8 cellular contexts compared by ENCODE assay signal in genomic region chr17:82449136-82449882, GRCh38. TPM values are rescaled to one million over a fixed set of nuclear protein-coding genes. Genes with fewer than 3 reads are reported as not detected.
DNase-seq lines count a peak whose midpoint lies in the region; ATAC-seq and TF ChIP-seq lines count a peak whose summit lies in the region.

No MANE protein-coding gene starts in this region.

- H3K27me3 ChIP-seq in duodenal mucosa (ENCODE audit: control insufficient read depth in 1 of 2, insufficient read depth in 2 of 2, low read length in 2 of 2) (no peaks in the 10 kb centered on the region), neuron (ENCODE audit: insufficient read depth, low read length) (no peaks in the 10 kb centered on the region), thymus (ENCODE audit: control insufficient read depth, insufficient read depth) (no peaks in the 10 kb centered on the region)

- peaks cover 46% of the 10 kb centered on the region for H3K4me1 Mint-ChIP-seq in activated CD4-positive, alpha-beta T cell treated with anti-CD3 and anti-CD28 coated beads for 36 hours

- H3K27ac ChIP-seq in duodenal mucosa (ENCODE audit: low read depth, low read length) (peak overlapping the region; percentile 86), thymus (ENCODE audit: low read depth) (peak overlapping the region; percentile 95)

- POLR2A ChIA-PET in activated CD4-positive, alpha-beta T cell treated with anti-CD3 and anti-CD28 coated beads for 36 hours (lab: Charles Lee), result interaction anchor here (0.6 to 1.6 kb wide), 5 partner anchors 9 to 305 kb away, joined by 3 to 9 read pairs (median 4); partner anchors contain the start of gene NARF

- peak overlapping the region; percentile 77 to 94 for H3K9ac ChIP-seq in duodenal mucosa (ENCODE audit: low read depth in 1 of 2, low read length in 2 of 2)

- 4% methylated on average over 29 of the region's 29 CpGs for WGBS in thymus

- CTCF ChIA-PET in activated CD4-positive, alpha-beta T cell treated with anti-CD3 and anti-CD28 coated beads for 36 hours (lab: Charles Lee), result interaction anchor here (0.7 to 0.9 kb wide), 3 partner anchors 26 to 134 kb away, joined by 3 to 4 read pairs (median 3); no protein-coding TSS in a partner anchor

- peak overlapping the region; percentile 87 for H3K4me3 Mint-ChIP-seq in activated CD4-positive, alpha-beta T cell treated with anti-CD3 and anti-CD28 coated beads for 36 hours

- no peak for TF ChIP-seq CTCF in AG10803 (conservative IDR thresholded peaks at IDR 0.05; ENCODE audit: low read length)

- no peak for DNase-seq in AG10803 (ENCODE audit: low read depth)
- peak; percentile 84 for DNase-seq in activated CD4-positive, alpha-beta T cell treated with anti-CD3 and anti-CD28 coated beads for 36 hours
- no peak for DNase-seq in islet precursor cell

- no peaks in the 10 kb centered on the region for H3K9me3 Mint-ChIP-seq in activated CD4-positive, alpha-beta T cell treated with anti-CD3 and anti-CD28 coated beads for 36 hours (ENCODE audit: low read depth)

- H3K9me3 ChIP-seq in duodenal mucosa (ENCODE audit: control insufficient read depth in 1 of 2, low read length in 2 of 2) (no peaks in the 10 kb centered on the region), neuron (ENCODE audit: low read length) (no peaks in the 10 kb centered on the region), thymus (ENCODE audit: control insufficient read depth) (no peaks in the 10 kb centered on the region)

- H3K4me3 ChIP-seq in AG10803 (ENCODE audit: low read length) (peak overlapping the region; percentile 85), duodenal mucosa (ENCODE audit: low read depth in 1 of 2, low read length in 2 of 2) (peak overlapping the region; percentile 89 to 93), neuron (ENCODE audit: low read length) (peak overlapping the region; percentile 82), thymus (ENCODE audit: low read length) (peak overlapping the region; percentile 88)

- peaks cover 15 to 29% of the 10 kb centered on the region in 2 donors for H3K4me1 ChIP-seq in duodenal mucosa (ENCODE audit: control insufficient read depth in 1 of 2, insufficient read depth in 2 of 2, low read length in 2 of 2)
- H3K4me1 ChIP-seq in neuron (ENCODE audit: insufficient read depth, low read length), result peaks cover 16% of the 10 kb centered on the region
- peaks cover 10% of the 10 kb centered on the region for H3K4me1 ChIP-seq in thymus (ENCODE audit: control insufficient read depth, insufficient read depth, low read length)

- intact Hi-C loops in activated CD4-positive, alpha-beta T cell treated with anti-CD3 and anti-CD28 coated beads for 36 hours (cut with DNase I, micrococcal nuclease), result loop anchor here in 1 of 2 experiments (1.0 kb wide), 1 partner anchor 102 kb away; no protein-coding TSS in a partner anchor

- no peaks in the 10 kb centered on the region for H3K27me3 Mint-ChIP-seq in activated CD4-positive, alpha-beta T cell treated with anti-CD3 and anti-CD28 coated beads for 36 hours

- H3K36me3 ChIP-seq in duodenal mucosa (ENCODE audit: control insufficient read depth in 1 of 2, insufficient read depth in 2 of 2, low read length in 2 of 2), result peaks cover 3 to 10% of the 10 kb centered on the region in 2 donors
- H3K36me3 ChIP-seq in neuron (ENCODE audit: insufficient read depth, low read length), result peaks cover 20% of the 10 kb centered on the region
- H3K36me3 ChIP-seq in thymus (ENCODE audit: control insufficient read depth, insufficient read depth), result peaks cover 32% of the 10 kb centered on the region

- H3K27ac Mint-ChIP-seq in activated CD4-positive, alpha-beta T cell treated with anti-CD3 and anti-CD28 coated beads for 36 hours, result peak overlapping the region; percentile 95

- H2AFZ ChIP-seq in neuron (ENCODE audit: low read depth, low read length), result no peak overlapping the region

- peaks cover 38% of the 10 kb centered on the region for H3K36me3 Mint-ChIP-seq in activated CD4-positive, alpha-beta T cell treated with anti-CD3 and anti-CD28 coated beads for 36 hours (ENCODE audit: low read depth)

- peak; percentile 50 for ATAC-seq in GM19372 (IDR thresholded peaks at IDR 0.05; ENCODE audit: low read depth, unreplicated experiment)
- peak; percentile 35 for ATAC-seq in HG03565 (IDR thresholded peaks at IDR 0.05; ENCODE audit: unreplicated experiment)
- peak; percentile 61 for ATAC-seq in activated CD4-positive, alpha-beta T cell treated with anti-CD3 and anti-CD28 coated beads for 36 hours

RNA-seq across cellular contexts. Expression of gene CYBC1, which starts 1.2 kb away (rescaled TPM):
- 100 to 1,000 TPM; 286 to 329 TPM for total RNA-seq in activated CD4-positive, alpha-beta T cell treated with anti-CD3 and anti-CD28 coated beads for 36 hours
- polyA plus RNA-seq in thymus, result 103 TPM

RNA-seq across cellular contexts. Expression of gene NARF, which starts 9.2 kb away (rescaled TPM):
- 10 to 100 TPM; 65.4 to 85.9 TPM for total RNA-seq in activated CD4-positive, alpha-beta T cell treated with anti-CD3 and anti-CD28 coated beads for 36 hours
- 137 TPM for polyA plus RNA-seq in thymus

RNA-seq across cellular contexts. Expression of gene OGFOD3, which starts 30.9 kb away (rescaled TPM):
- total RNA-seq in activated CD4-positive, alpha-beta T cell treated with anti-CD3 and anti-CD28 coated beads for 36 hours, result 10 to 100 TPM; 20.0 to 22.3 TPM
- 14.1 TPM for polyA plus RNA-seq in thymus

RNA-seq across cellular contexts. Expression of gene HEXD, which starts 31.2 kb away (rescaled TPM):
- total RNA-seq in activated CD4-positive, alpha-beta T cell treated with anti-CD3 and anti-CD28 coated beads for 36 hours, result 10 to 100 TPM; 23.3 to 26.0 TPM
- polyA plus RNA-seq in thymus, result 186 TPM
